17 cellular contexts compared by ENCODE assay signal in the genomic region with DNA sequence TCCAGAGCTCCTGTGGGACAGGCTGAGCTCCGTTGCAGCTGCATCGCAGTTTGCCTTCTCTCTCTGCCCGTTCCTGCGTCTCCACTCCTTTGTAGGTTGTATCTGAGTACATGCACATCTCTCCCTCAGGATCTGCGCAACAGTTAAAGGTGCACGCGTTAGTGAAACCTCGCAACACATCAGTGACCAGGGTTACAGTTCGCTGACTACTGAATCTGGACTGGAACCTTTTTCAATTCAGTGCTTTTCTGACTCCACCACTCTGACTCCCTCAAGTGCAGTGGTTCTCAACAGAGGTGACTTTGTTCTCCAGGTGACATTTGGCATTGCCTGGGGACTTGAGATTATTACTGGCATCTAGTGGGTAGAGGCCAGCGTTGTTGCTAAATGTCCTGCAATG.
DNase-seq lines count a peak whose midpoint lies in the region; ATAC-seq and TF ChIP-seq lines count a peak whose summit lies in the region.
"Had no signal": no experiment of that assay in that cellular context is flagged by ENCODE, and none has a peak within 500 bp of the region (broad histone marks: within the 10 kb centered on the region; RNA-seq: fewer than 3 reads in every experiment).

No MANE protein-coding gene starts in this region.

- no peak overlapping the region for H3K4me3 ChIP-seq in foreskin fibroblast (ENCODE audit: low read depth in 1 of 2, low read length in 2 of 2)
- H3K4me3 ChIP-seq: colonic mucosa, left lung, uterus had no signal

- DNase-seq in DMS79 (lab: John Stamatoyannopoulos, UW) (peak; percentile 53), kidney tubule cell (ENCODE audit: low spot score) (peak; percentile 70), HUDEP-2 (lab: John Stamatoyannopoulos, UW; ENCODE audit: unreplicated experiment in 76 of 76) (no peak), foreskin fibroblast (no peak)
- DNase-seq in activated T-cell treated with anti-CD3 and anti-CD28 coated beads, Interleukin-2, amount 50 U/mL, for 1 hour, result no peak
- no peak for DNase-seq in stimulated activated CD4-positive, alpha-beta T cell treated with anti-CD3 and anti-CD28 coated beads, Interleukin-2, amount 100 ng/mL, for 48 hours
- DNase-seq: activated CD4-positive, alpha-beta T cell treated with anti-CD3 and anti-CD28 coated beads, Interleukin-2, amount 50 U/mL, for 4 hours; colonic mucosa; COR-L47; foreskin keratinocyte; left lung; NCI-H1417 treated with DMSO at 0.1 percent for 48 hours; stimulated activated CD4-positive, alpha-beta T cell treated with anti-CD3 and anti-CD28 coated beads, Interleukin-1b, Interleukin-23, amount 100 ng/mL, for 48 hours; SW 1271; uterus had no signal

- TF ChIP-seq CTCF in foreskin fibroblast (IDR thresholded peaks at IDR 0.05; ENCODE audit: low read depth, low read length), result no peak

- peak; percentile 50 for ATAC-seq in GM18907 (IDR thresholded peaks at IDR 0.05; ENCODE audit: unreplicated experiment)
- ATAC-seq in HG03139 (IDR thresholded peaks at IDR 0.05; ENCODE audit: unreplicated experiment), result peak; percentile 61
- ATAC-seq: foreskin keratinocyte, left lung had no signal

Comparison
In these comparisons a context has a peak if more than half of its experiments do, and no peak if none do; other contexts are left out.
1. DNase-seq: peak in DMS79 (single experiment) and kidney tubule cell (single experiment); none in activated T-cell treated with anti-CD3 and anti-CD28 coated beads, Interleukin-2, amount 50 U/mL, for 1 hour (single experiment), HUDEP-2 (0 of 76), foreskin fibroblast (0 of 2) and stimulated activated CD4-positive, alpha-beta T cell treated with anti-CD3 and anti-CD28 coated beads, Interleukin-2, amount 100 ng/mL, for 48 hours (0 of 2).